In genomic region chr3:128445357-128445756, GRCh38 we compare ENCODE assay signal across 1 cellular context.
TF ChIP-seq lines count a peak whose summit lies in the region.

No MANE protein-coding gene starts in this region.

TF ChIP-seq in HEK293, 187 proteins besides CTCF, POLR2A, EP300 and RAD21 (continued from another document):
- TF ChIP-seq ZNF148 (tag by site-specific recombination; IDR thresholded peaks at IDR 0.05; ENCODE audit: borderline replicate concordance) (peak; percentile 43; the same call in 1 of the 2 replicates), ZNF776 (tag by site-specific recombination; IDR thresholded peaks at IDR 0.05; ENCODE audit: borderline replicate concordance) (0 out of 2 replicates have a peak, but pooled peaks have one; percentile 4), ZNF248 (tag by site-specific recombination; IDR thresholded peaks at IDR 0.05) (no peak), PRDM4 (tag by site-specific recombination; IDR thresholded peaks at IDR 0.05) (no peak), GLI2 (tag by site-specific recombination; IDR thresholded peaks at IDR 0.05; ENCODE audit: borderline replicate concordance, low read depth) (no peak), ZNF140 (tag by site-specific recombination; IDR thresholded peaks at IDR 0.05) (0 out of 2 replicates have a peak, but pooled peaks have one; percentile 4), ZNF521 (tag by site-specific recombination; IDR thresholded peaks at IDR 0.05) (0 out of 2 replicates have a peak, but pooled peaks have one; percentile 34), ZNF133 (tag by site-specific recombination; IDR thresholded peaks at IDR 0.05) (no peak), ZNF214 (tag by site-specific recombination; IDR thresholded peaks at IDR 0.05; ENCODE audit: borderline replicate concordance) (no peak), ZBTB1 (tag by site-specific recombination; IDR thresholded peaks at IDR 0.05) (no peak)
